ENCODE assay signal across 1 cellular context in the genomic region with DNA sequence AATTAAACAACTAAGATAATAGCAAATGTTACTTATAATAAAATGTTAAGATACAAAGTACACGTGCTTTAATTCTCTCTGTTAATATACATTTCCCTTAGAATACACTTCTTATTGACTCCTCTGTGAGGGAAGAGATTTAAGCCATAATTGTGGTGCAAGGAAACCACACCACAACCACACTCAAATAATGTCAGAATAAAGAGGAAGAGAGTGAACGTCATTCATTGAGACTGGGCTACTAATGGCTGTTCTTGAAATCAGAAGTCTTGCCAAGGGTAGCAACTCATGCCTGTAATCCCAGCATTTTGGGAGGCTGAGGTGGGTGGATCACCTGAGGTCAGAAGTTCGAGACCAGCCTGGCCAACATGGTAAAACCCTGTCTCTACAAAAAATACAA.
TF ChIP-seq lines count a peak whose summit lies in the region.

No MANE protein-coding gene starts in this region.

TF ChIP-seq in GM12878, 131 proteins besides CTCF, POLR2A, EP300 and RAD21:
- no peak for TF ChIP-seq SMAD5 (IDR thresholded peaks at IDR 0.05; ENCODE audit: low read depth)
- TF ChIP-seq SPI1 (IDR thresholded peaks at IDR 0.05; ENCODE audit: borderline replicate concordance, insufficient read depth, low read depth, low read length), result peak; percentile 29; the same call in 1 of the 2 replicates
- no peak for TF ChIP-seq MLLT1 (IDR thresholded peaks at IDR 0.05)
- no peak for TF ChIP-seq DPF2 (IDR thresholded peaks at IDR 0.05)
- TF ChIP-seq HDAC2 (IDR thresholded peaks at IDR 0.05), result no peak
- no peak for TF ChIP-seq TCF3 (IDR thresholded peaks at IDR 0.05; ENCODE audit: borderline replicate concordance, insufficient read depth, low read depth, low read length)
